25 cellular contexts compared by ENCODE assay signal in the genomic region with DNA sequence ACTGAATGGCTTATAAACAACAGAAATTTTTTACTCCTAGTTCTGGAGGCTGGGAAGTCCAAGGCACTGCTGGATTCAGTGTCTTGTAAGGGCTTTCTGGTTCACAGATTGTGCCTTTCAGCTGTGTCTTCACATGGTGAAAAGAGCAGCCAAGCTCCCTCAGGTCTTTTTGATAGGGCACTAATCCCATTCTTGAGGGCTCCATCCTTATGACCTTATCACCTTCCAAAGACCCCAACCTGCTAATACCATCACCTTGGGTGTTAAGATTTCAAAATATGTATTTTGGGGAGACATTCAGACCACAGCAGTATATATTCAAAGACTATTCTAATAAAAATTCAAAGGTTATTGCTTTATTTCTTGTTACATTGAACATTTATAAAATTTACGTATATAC.
"Had no signal": no experiment of that assay in that cellular context is flagged by ENCODE, and none has a peak within 500 bp of the region (broad histone marks: within the 10 kb centered on the region; RNA-seq: fewer than 3 reads in every experiment).

No MANE protein-coding gene starts in this region.

- H3K36me3 ChIP-seq: colonic mucosa, esophagus muscularis mucosa, esophagus squamous epithelium, gastrocnemius medialis, gastroesophageal sphincter, heart left ventricle, heart right ventricle had no signal

- H3K27ac ChIP-seq: colonic mucosa, coronary artery, epithelial cell of prostate, esophagus muscularis mucosa, esophagus squamous epithelium, foreskin keratinocyte, gastrocnemius medialis, gastroesophageal sphincter, heart left ventricle, heart right ventricle had no signal

- FAIRE-seq: endothelial cell of umbilical vein had no signal

- ATAC-seq: effector memory CD8-positive, alpha-beta T cell; esophagus mucosa; foreskin keratinocyte; gastrocnemius medialis; gastroesophageal sphincter; heart left ventricle; heart right ventricle had no signal

- H3K4me1 ChIP-seq: esophagus muscularis mucosa, esophagus squamous epithelium, foreskin keratinocyte, gastrocnemius medialis, gastroesophageal sphincter, heart left ventricle, heart right ventricle had no signal

- H3K9me3 ChIP-seq: colonic mucosa, gastrocnemius medialis had no signal

- H3K27me3 ChIP-seq: colonic mucosa, esophagus muscularis mucosa, esophagus squamous epithelium, gastrocnemius medialis, gastroesophageal sphincter had no signal

- H3K4me3 ChIP-seq: colonic mucosa, coronary artery, dorsolateral prefrontal cortex, esophagus muscularis mucosa, esophagus squamous epithelium, gastrocnemius medialis, gastroesophageal sphincter, heart left ventricle, heart right ventricle had no signal

- DNase-seq: colonic mucosa; cortex of kidney; dermis blood vessel endothelial cell; dorsolateral prefrontal cortex; effector CD4-positive, alpha-beta T cell; effector CD8-positive, alpha-beta T cell; effector memory CD4-positive, alpha-beta T cell; effector memory CD8-positive, alpha-beta T cell; endodermal cell; erythroblast; esophagus squamous epithelium; foreskin fibroblast; foreskin keratinocyte; foreskin melanocyte; gastrocnemius medialis; glutamatergic neuron; head of caudate nucleus; heart left ventricle; heart right ventricle had no signal
